In genomic region chr1:26337625-26338024, GRCh38 we compare ENCODE assay signal across 19 cellular contexts. TPM values are rescaled to one million over a fixed set of nuclear protein-coding genes. Genes with fewer than 3 reads are reported as not detected.
DNase-seq lines count a peak whose midpoint lies in the region; ATAC-seq and TF ChIP-seq lines count a peak whose summit lies in the region.
"Had no signal": no experiment of that assay in that cellular context is flagged by ENCODE, and none has a peak within 500 bp of the region (broad histone marks: within the 10 kb centered on the region; RNA-seq: fewer than 3 reads in every experiment).

No MANE protein-coding gene starts in this region.

- H3K9me3 ChIP-seq in esophagus squamous epithelium: no peaks in the 10 kb centered on the region
- H3K9me3 ChIP-seq: thoracic aorta had no signal

- peaks cover 0 to 37% (median 0%) of the 10 kb centered on the region in 4 donors for H3K27me3 ChIP-seq in esophagus squamous epithelium

- H3K4me1 ChIP-seq in esophagus squamous epithelium: peaks cover 3 to 26% (median 5%) of the 10 kb centered on the region in 3 donors

- no peak for DNase-seq in activated naive CD8-positive, alpha-beta T cell treated with anti-CD3 and anti-CD28 coated beads, Interleukin-2, amount 10 ng/mL, durations not matched to agents 7 days and 5 days
- no peak for DNase-seq in activated naive CD8-positive, alpha-beta T cell treated with anti-CD3 and anti-CD28 coated beads for 36 hours
- DNase-seq in RPMI8226 (peak; percentile 30), esophagus squamous epithelium (lab: John Stamatoyannopoulos, UW) (no peak), UCSD-AML1 (lab: John Stamatoyannopoulos, UW; ENCODE audit: unreplicated experiment) (no peak)
- no peak for DNase-seq in stimulated activated naive B cell treated with anti-CD40 and anti-IgM and Interleukin-4, amounts not matched to agents 10 μg/mL and 1 μg/mL and 100 μg/mL, for 72 hours
- DNase-seq: effector CD8-positive, alpha-beta T cell; left cardiac atrium; NCI-H1048; NCI-H2029 treated with DMSO at 0.1 percent for 48 hours; occipital lobe had no signal

- intact Hi-C loops in esophagus squamous epithelium (cut with DNase I): no loop called here

- no peaks in the 10 kb centered on the region for H3K9me3 Mint-ChIP-seq in activated naive CD8-positive, alpha-beta T cell treated with anti-CD3 and anti-CD28 coated beads, Interleukin-2, amount 10 ng/mL, durations not matched to agents 7 days and 5 days
- no peaks in the 10 kb centered on the region for H3K9me3 Mint-ChIP-seq in activated naive CD8-positive, alpha-beta T cell treated with anti-CD3 and anti-CD28 coated beads for 36 hours
- no peaks in the 10 kb centered on the region for H3K9me3 Mint-ChIP-seq in stimulated activated naive B cell treated with anti-CD40 and anti-IgM and Interleukin-4, amounts not matched to agents 10 μg/mL and 1 μg/mL and 100 μg/mL, for 72 hours

- POLR2A ChIA-PET in activated naive CD8-positive, alpha-beta T cell treated with anti-CD3 and anti-CD28 coated beads, Interleukin-2, amount 10 ng/mL, durations not matched to agents 7 days and 5 days (lab: Charles Lee): interaction anchor here (1.6 kb wide), 1 partner anchor 53 kb away, joined by 5 read pairs; no protein-coding TSS in a partner anchor

- ATAC-seq in activated naive CD8-positive, alpha-beta T cell treated with anti-CD3 and anti-CD28 coated beads, Interleukin-2, amount 10 ng/mL, durations not matched to agents 7 days and 5 days (ENCODE audit: low read depth): no peak
- no peak for ATAC-seq in stimulated activated naive B cell treated with anti-CD40 and anti-IgM and Interleukin-4, amounts not matched to agents 10 μg/mL and 1 μg/mL and 100 μg/mL, for 72 hours (replicated peaks)
- ATAC-seq in GM21619 (IDR thresholded peaks at IDR 0.05; ENCODE audit: unreplicated experiment) (no peak), GM19324 (IDR thresholded peaks at IDR 0.05; ENCODE audit: low FRiP score, unreplicated experiment) (no peak)

- H3K27me3 Mint-ChIP-seq in activated naive CD8-positive, alpha-beta T cell treated with anti-CD3 and anti-CD28 coated beads, Interleukin-2, amount 10 ng/mL, durations not matched to agents 7 days and 5 days: peaks cover 2% of the 10 kb centered on the region
- H3K27me3 Mint-ChIP-seq in activated naive CD8-positive, alpha-beta T cell treated with anti-CD3 and anti-CD28 coated beads for 36 hours: peaks cover 8% of the 10 kb centered on the region
- peaks cover 0 to 5% of the 10 kb centered on the region in 2 donors for H3K27me3 Mint-ChIP-seq in stimulated activated naive B cell treated with anti-CD40 and anti-IgM and Interleukin-4, amounts not matched to agents 10 μg/mL and 1 μg/mL and 100 μg/mL, for 72 hours

- peaks cover 11% of the 10 kb centered on the region for H3K4me1 Mint-ChIP-seq in activated naive CD8-positive, alpha-beta T cell treated with anti-CD3 and anti-CD28 coated beads, Interleukin-2, amount 10 ng/mL, durations not matched to agents 7 days and 5 days
- H3K4me1 Mint-ChIP-seq in activated naive CD8-positive, alpha-beta T cell treated with anti-CD3 and anti-CD28 coated beads for 36 hours: peaks cover 9% of the 10 kb centered on the region
- H3K4me1 Mint-ChIP-seq in stimulated activated naive B cell treated with anti-CD40 and anti-IgM and Interleukin-4, amounts not matched to agents 10 μg/mL and 1 μg/mL and 100 μg/mL, for 72 hours: peaks cover 6 to 11% of the 10 kb centered on the region in 2 donors

- peak overlapping the region in 3 of 4 donors; percentile 68 to 86 (median 77) for H3K27ac ChIP-seq in esophagus squamous epithelium
- H3K27ac ChIP-seq: thoracic aorta had no signal

- peak overlapping the region; percentile 69 for H3K27ac Mint-ChIP-seq in activated naive CD8-positive, alpha-beta T cell treated with anti-CD3 and anti-CD28 coated beads, Interleukin-2, amount 10 ng/mL, durations not matched to agents 7 days and 5 days
- H3K27ac Mint-ChIP-seq in activated naive CD8-positive, alpha-beta T cell treated with anti-CD3 and anti-CD28 coated beads for 36 hours: no peak overlapping the region
- peak overlapping the region; percentile 51 for H3K27ac Mint-ChIP-seq in stimulated activated naive B cell treated with anti-CD40 and anti-IgM and Interleukin-4, amounts not matched to agents 10 μg/mL and 1 μg/mL and 100 μg/mL, for 72 hours

- TF ChIP-seq CTCF in esophagus squamous epithelium (IDR thresholded peaks at IDR 0.05): no peak

- no peak for TF ChIP-seq POLR2A in esophagus squamous epithelium (IDR thresholded peaks at IDR 0.05)

- no peak overlapping the region for H3K4me3 ChIP-seq in esophagus squamous epithelium
- H3K4me3 ChIP-seq: thoracic aorta had no signal

- H3K4me3 Mint-ChIP-seq in activated naive CD8-positive, alpha-beta T cell treated with anti-CD3 and anti-CD28 coated beads, Interleukin-2, amount 10 ng/mL, durations not matched to agents 7 days and 5 days: peak overlapping the region; percentile 20
- no peak overlapping the region for H3K4me3 Mint-ChIP-seq in activated naive CD8-positive, alpha-beta T cell treated with anti-CD3 and anti-CD28 coated beads for 36 hours
- no peak overlapping the region for H3K4me3 Mint-ChIP-seq in stimulated activated naive B cell treated with anti-CD40 and anti-IgM and Interleukin-4, amounts not matched to agents 10 μg/mL and 1 μg/mL and 100 μg/mL, for 72 hours

- peaks cover 0 to 66% (median 0%) of the 10 kb centered on the region in 3 donors for H3K36me3 ChIP-seq in esophagus squamous epithelium
- H3K36me3 ChIP-seq: thoracic aorta had no signal

- H3K36me3 Mint-ChIP-seq in activated naive CD8-positive, alpha-beta T cell treated with anti-CD3 and anti-CD28 coated beads, Interleukin-2, amount 10 ng/mL, durations not matched to agents 7 days and 5 days: no peaks in the 10 kb centered on the region
- no peaks in the 10 kb centered on the region for H3K36me3 Mint-ChIP-seq in activated naive CD8-positive, alpha-beta T cell treated with anti-CD3 and anti-CD28 coated beads for 36 hours
- no peaks in the 10 kb centered on the region for H3K36me3 Mint-ChIP-seq in stimulated activated naive B cell treated with anti-CD40 and anti-IgM and Interleukin-4, amounts not matched to agents 10 μg/mL and 1 μg/mL and 100 μg/mL, for 72 hours

- 91 to 100% methylated on average over 2 to 4 of the region's 4 CpGs for WGBS in esophagus squamous epithelium, 2 donors

RNA-seq across cellular contexts. Expression of gene CRYBG2, which starts 16.3 kb away (rescaled TPM):
- 10 to 100 TPM in 1 of 2 experiments, 1 to 10 TPM in 1; 7.9 to 10.3 TPM for total RNA-seq in activated naive CD8-positive, alpha-beta T cell treated with anti-CD3 and anti-CD28 coated beads, Interleukin-2, amount 10 ng/mL, durations not matched to agents 7 days and 5 days
- 1 to 10 TPM; 4.9 to 5.1 TPM for total RNA-seq in activated naive CD8-positive, alpha-beta T cell treated with anti-CD3 and anti-CD28 coated beads for 36 hours
- total RNA-seq in esophagus squamous epithelium: 100 to 1,000 TPM in 3 of 4 donors, 10 to 100 TPM in 1; 35.8 to 305 (median 122) TPM
- total RNA-seq: left cardiac atrium, right cardiac atrium, Right ventricle myocardium inferior, thoracic aorta had no signal

RNA-seq across cellular contexts. Expression of gene CD52, which starts 19.9 kb away (rescaled TPM):
- 1,000 to 10,000 TPM; 1,078 to 1,088 TPM for total RNA-seq in activated naive CD8-positive, alpha-beta T cell treated with anti-CD3 and anti-CD28 coated beads, Interleukin-2, amount 10 ng/mL, durations not matched to agents 7 days and 5 days
- total RNA-seq in activated naive CD8-positive, alpha-beta T cell treated with anti-CD3 and anti-CD28 coated beads for 36 hours: 100 to 1,000 TPM; 263 to 278 TPM
- total RNA-seq in esophagus squamous epithelium: 10 to 100 TPM in 2 of 4 donors, 1 to 10 TPM in 2; 1.9 to 22.1 (median 9.4) TPM
- total RNA-seq: cerebellum, NCI-H460 had no signal

RNA-seq across cellular contexts. Expression of gene UBXN11, which starts 31.2 kb away (rescaled TPM):
- total RNA-seq in activated naive CD8-positive, alpha-beta T cell treated with anti-CD3 and anti-CD28 coated beads, Interleukin-2, amount 10 ng/mL, durations not matched to agents 7 days and 5 days: 10 to 100 TPM; 60.5 to 64.1 TPM
- total RNA-seq in activated naive CD8-positive, alpha-beta T cell treated with anti-CD3 and anti-CD28 coated beads for 36 hours: 10 to 100 TPM; 30.5 to 31.7 TPM
- 1 to 10 TPM; 3.2 to 9.2 (median 3.7) TPM for total RNA-seq in esophagus squamous epithelium

RNA-seq across cellular contexts. Expression of gene ZNF683, which starts 34.9 kb away (rescaled TPM):
- 1 to 10 TPM; 9.3 to 9.9 TPM for total RNA-seq in activated naive CD8-positive, alpha-beta T cell treated with anti-CD3 and anti-CD28 coated beads, Interleukin-2, amount 10 ng/mL, durations not matched to agents 7 days and 5 days
- under 1 TPM; 0.27 to 0.32 TPM for total RNA-seq in activated naive CD8-positive, alpha-beta T cell treated with anti-CD3 and anti-CD28 coated beads for 36 hours
- total RNA-seq in esophagus squamous epithelium: under 1 TPM in 2 of 4 donors, not detected in 2; 0.26 to 0.95 TPM
- total RNA-seq: cerebellum, mesenteric fat pad, NCI-H460, occipital lobe, thoracic aorta had no signal

RNA-seq across cellular contexts. Expression of gene SH3BGRL3, which starts 57.7 kb away (rescaled TPM):
- 100 to 1,000 TPM; 531 to 542 TPM for total RNA-seq in activated naive CD8-positive, alpha-beta T cell treated with anti-CD3 and anti-CD28 coated beads, Interleukin-2, amount 10 ng/mL, durations not matched to agents 7 days and 5 days
- 100 to 1,000 TPM; 292 to 295 TPM for total RNA-seq in activated naive CD8-positive, alpha-beta T cell treated with anti-CD3 and anti-CD28 coated beads for 36 hours
- total RNA-seq in esophagus squamous epithelium: 100 to 1,000 TPM in 2 of 4 donors, 10 to 100 TPM in 2; 76.9 to 163 (median 106) TPM

Comparison
In these comparisons a context has a peak if more than half of its experiments do, and no peak if none do; other contexts are left out.
1. RNA of gene CD52, which starts 19.9 kb away (total RNA-seq): 1,078 to 1,088 TPM in activated naive CD8-positive, alpha-beta T cell treated with anti-CD3 and anti-CD28 coated beads, Interleukin-2, amount 10 ng/mL, durations not matched to agents 7 days and 5 days and 263 to 278 TPM in activated naive CD8-positive, alpha-beta T cell treated with anti-CD3 and anti-CD28 coated beads for 36 hours; 1.9 to 22.1 TPM in esophagus squamous epithelium; every median in the first group is over 10 times any median in the second.